ENCODE assay signal across 8 cellular contexts in the genomic region with DNA sequence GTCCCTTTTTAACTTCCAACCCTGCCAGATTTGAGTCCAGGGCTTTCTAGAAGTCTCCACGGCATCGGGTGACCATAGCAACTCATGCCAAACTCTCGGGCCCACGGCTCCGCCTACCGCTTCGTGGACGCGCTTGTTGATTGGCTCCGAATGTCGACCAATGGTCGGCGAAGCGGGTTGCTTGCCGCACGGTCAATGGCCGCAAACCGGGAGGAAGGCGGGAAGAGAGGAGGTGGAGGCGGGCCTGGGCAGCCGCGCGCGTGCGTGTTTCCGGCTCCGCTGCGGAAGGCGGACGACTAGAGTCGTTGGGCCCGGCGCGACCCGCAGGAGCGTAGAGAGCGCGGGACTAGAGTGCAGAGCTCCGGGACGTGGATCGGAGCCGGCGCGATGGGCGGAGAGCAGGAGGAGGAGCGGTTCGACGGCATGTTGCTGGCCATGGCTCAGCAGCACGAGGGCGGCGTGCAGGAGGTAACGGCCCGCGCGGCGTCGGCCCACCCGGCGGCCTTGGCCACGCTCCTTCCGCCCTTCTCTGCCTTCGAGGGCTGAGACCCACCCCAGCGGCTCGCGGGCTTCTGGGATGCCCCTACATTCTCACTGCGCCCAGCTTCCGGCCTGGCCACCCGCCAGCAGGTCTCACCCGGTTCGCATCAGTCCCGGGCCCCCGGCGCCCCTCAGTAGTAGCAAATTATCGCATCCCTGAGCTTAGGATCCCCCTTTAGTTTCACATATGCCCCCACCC. TPM values are rescaled to one million over a fixed set of nuclear protein-coding genes. Genes with fewer than 3 reads are reported as not detected.
DNase-seq lines count a peak whose midpoint lies in the region; ATAC-seq and TF ChIP-seq lines count a peak whose summit lies in the region.

A gene (plus strand): TSS at position 282 of the 739 bp plus-strand sequence. CDS start 106 bp downstream, at position 388.

- TF ChIP-seq CTCF in C4-2B (conservative IDR thresholded peaks at IDR 0.05): no peak

- H3K27ac Mint-ChIP-seq in dendritic cell treated with granulocyte-macrophage colony-stimulating factor and Interleukin-4, amounts not matched to agents 40 ng/mL and 50 ng/mL, for 4 days: peak within 1 kb of the TSS; percentile 80

- peaks cover 26% of the 10 kb centered on the region for H3K4me1 Mint-ChIP-seq in dendritic cell treated with granulocyte-macrophage colony-stimulating factor and Interleukin-4, amounts not matched to agents 40 ng/mL and 50 ng/mL, for 4 days (ENCODE audit: low read depth)

- peak within 1 kb of the TSS; percentile 81 for H3K4me3 Mint-ChIP-seq in dendritic cell treated with granulocyte-macrophage colony-stimulating factor and Interleukin-4, amounts not matched to agents 40 ng/mL and 50 ng/mL, for 4 days

- H3K27ac ChIP-seq in C4-2B: peak within 1 kb of the TSS; percentile 94

- peak; percentile 96 for ATAC-seq in GM19395 (IDR thresholded peaks at IDR 0.05; ENCODE audit: unreplicated experiment)
- peak; percentile 95 for ATAC-seq in HG03565 (IDR thresholded peaks at IDR 0.05; ENCODE audit: unreplicated experiment)
- ATAC-seq in left lobe of liver: peak; percentile 97

- peak; percentile 85 for DNase-seq in NCI-H774 (lab: John Stamatoyannopoulos, UW)
- peak; percentile 92 to 93 for DNase-seq in activated CD4-positive, alpha-beta T cell treated with anti-CD3 and anti-CD28 coated beads, Interleukin-2, amount 50 U/mL, for 4 hours
- peak; percentile 98 for DNase-seq in left lobe of liver (ENCODE audit: low spot score)
- DNase-seq in stimulated activated CD4-positive, alpha-beta T cell treated with anti-CD3 and anti-CD28 coated beads, Interleukin-2, amount 100 ng/mL, for 4 hours (ENCODE audit: low read depth): peak; percentile 93

- intact Hi-C loops in dendritic cell treated with granulocyte-macrophage colony-stimulating factor and Interleukin-4, amounts not matched to agents 40 ng/mL and 50 ng/mL, for 4 days (cut with micrococcal nuclease): loop anchor here (1.0 kb wide), 1 partner anchor 21 kb away; a partner anchor contains a TSS

- no peaks in the 10 kb centered on the region for H3K9me3 Mint-ChIP-seq in dendritic cell treated with granulocyte-macrophage colony-stimulating factor and Interleukin-4, amounts not matched to agents 40 ng/mL and 50 ng/mL, for 4 days

- H3K36me3 Mint-ChIP-seq in dendritic cell treated with granulocyte-macrophage colony-stimulating factor and Interleukin-4, amounts not matched to agents 40 ng/mL and 50 ng/mL, for 4 days (ENCODE audit: low read depth): peaks cover 45% of the 10 kb centered on the region

- H3K27me3 Mint-ChIP-seq in dendritic cell treated with granulocyte-macrophage colony-stimulating factor and Interleukin-4, amounts not matched to agents 40 ng/mL and 50 ng/mL, for 4 days: no peaks in the 10 kb centered on the region

RNA-seq across cellular contexts. Expression of the gene that starts here (rescaled TPM):
- total RNA-seq in left lobe of liver: 43.2 TPM

Comparison
In these comparisons a context has a peak if more than half of its experiments do, and no peak if none do; other contexts are left out.
1. Peak in every context shown above with its lines: DNase-seq, ATAC-seq and H3K27ac ChIP-seq.